In genomic region chr16:17273142-17273561, GRCh38 we compare ENCODE assay signal across 9 cellular contexts.
A peak's percentile ranks its signal among the peaks of the same experiment; 100 is the strongest.
DNase-seq lines count a peak whose midpoint lies in the region; ATAC-seq lines count a peak whose summit lies in the region.
"Had no signal": no experiment of that assay in that cellular context is flagged by ENCODE, and none has a peak within 500 bp of the region (broad histone marks: within the 10 kb centered on the region; RNA-seq: fewer than 3 reads in every experiment).

No MANE protein-coding gene starts in this region.

- no peaks in the 10 kb centered on the region for H3K36me3 ChIP-seq in HAP-1 (replicated peaks)

- CTCF ChIA-PET in activated CD8-positive, alpha-beta T cell treated with anti-CD3 and anti-CD28 coated beads, Interleukin-2, amount 10 ng/mL, durations not matched to agents 7 days and 5 days (lab: Charles Lee) = interaction anchor here (0.6 to 1.7 kb wide), 7 partner anchors 12 to 306 kb away, joined by 3 to 6 read pairs (median 3); no protein-coding TSS in a partner anchor

- H3K27ac Mint-ChIP-seq in activated CD8-positive, alpha-beta T cell treated with anti-CD3 and anti-CD28 coated beads, Interleukin-2, amount 10 ng/mL, durations not matched to agents 7 days and 5 days = peak overlapping the region; percentile 70
- peak overlapping the region; percentile 93 to 97 for H3K27ac Mint-ChIP-seq in stimulated activated naive CD8-positive, alpha-beta T cell treated with anti-CD3 and anti-CD28 coated beads, Interleukin-15, amount 100 ng/mL, for 72 hours
- H3K27ac Mint-ChIP-seq: IgD-negative memory B cell had no signal

- peak; percentile 77 for ATAC-seq in activated CD8-positive, alpha-beta T cell treated with anti-CD3 and anti-CD28 coated beads, Interleukin-2, amount 10 ng/mL, durations not matched to agents 7 days and 5 days
- peak; percentile 98 for ATAC-seq in stimulated activated naive CD8-positive, alpha-beta T cell treated with anti-CD3 and anti-CD28 coated beads, Interleukin-15, amount 100 ng/mL, for 72 hours
- ATAC-seq in HG03280 (IDR thresholded peaks at IDR 0.05; ENCODE audit: unreplicated experiment) (no peak), HG03108 (IDR thresholded peaks at IDR 0.05; ENCODE audit: unreplicated experiment) (no peak)

- peaks cover 69% of the 10 kb centered on the region for H3K4me1 Mint-ChIP-seq in activated CD8-positive, alpha-beta T cell treated with anti-CD3 and anti-CD28 coated beads, Interleukin-2, amount 10 ng/mL, durations not matched to agents 7 days and 5 days (ENCODE audit: low read depth)
- peaks cover 61% of the 10 kb centered on the region for H3K4me1 Mint-ChIP-seq in stimulated activated naive CD8-positive, alpha-beta T cell treated with anti-CD3 and anti-CD28 coated beads, Interleukin-15, amount 100 ng/mL, for 72 hours

- no peaks in the 10 kb centered on the region for H3K4me1 ChIP-seq in HAP-1

- peaks cover 2% of the 10 kb centered on the region for H3K27me3 Mint-ChIP-seq in activated CD8-positive, alpha-beta T cell treated with anti-CD3 and anti-CD28 coated beads, Interleukin-2, amount 10 ng/mL, durations not matched to agents 7 days and 5 days (ENCODE audit: low read depth)
- H3K27me3 Mint-ChIP-seq in stimulated activated naive CD8-positive, alpha-beta T cell treated with anti-CD3 and anti-CD28 coated beads, Interleukin-15, amount 100 ng/mL, for 72 hours = no peaks in the 10 kb centered on the region

- peaks cover 17% of the 10 kb centered on the region for H3K36me3 Mint-ChIP-seq in activated CD8-positive, alpha-beta T cell treated with anti-CD3 and anti-CD28 coated beads, Interleukin-2, amount 10 ng/mL, durations not matched to agents 7 days and 5 days (ENCODE audit: low read depth)

- no peaks in the 10 kb centered on the region for H3K9me3 ChIP-seq in HAP-1

- no peaks in the 10 kb centered on the region for H3K9me3 Mint-ChIP-seq in activated CD8-positive, alpha-beta T cell treated with anti-CD3 and anti-CD28 coated beads, Interleukin-2, amount 10 ng/mL, durations not matched to agents 7 days and 5 days (ENCODE audit: insufficient read depth)
- H3K9me3 Mint-ChIP-seq in stimulated activated naive CD8-positive, alpha-beta T cell treated with anti-CD3 and anti-CD28 coated beads, Interleukin-15, amount 100 ng/mL, for 72 hours = no peaks in the 10 kb centered on the region
- H3K9me3 Mint-ChIP-seq: IgD-negative memory B cell had no signal

- DNase-seq in activated CD8-positive, alpha-beta memory T cell treated with anti-CD3 and anti-CD28 coated beads for 24 hours = peak; percentile 74
- no peak for DNase-seq in activated CD8-positive, alpha-beta memory T cell treated with anti-CD3 and anti-CD28 coated beads, Interleukin-2, amount 50 U/mL, for 4 hours
- DNase-seq in activated CD8-positive, alpha-beta T cell treated with anti-CD3 and anti-CD28 coated beads, Interleukin-2, amount 10 ng/mL, durations not matched to agents 7 days and 5 days = peak; percentile 63
- peak; percentile 80 for DNase-seq in hepatic stellate cell (ENCODE audit: low spot score)
- DNase-seq in stimulated activated naive CD8-positive, alpha-beta T cell treated with anti-CD3 and anti-CD28 coated beads, Interleukin-15, amount 100 ng/mL, for 72 hours = peak; percentile 57 to 71
- DNase-seq in HAP-1 (ENCODE audit: low spot score in 2 of 2) = no peak

- in situ Hi-C loops in HAP-1 (cut with MboI; ENCODE audit: low sequenced_read_pairs) = no loop called here

- POLR2A ChIA-PET in activated CD8-positive, alpha-beta T cell treated with anti-CD3 and anti-CD28 coated beads, Interleukin-2, amount 10 ng/mL, durations not matched to agents 7 days and 5 days (lab: Charles Lee) = interaction anchor here (1.0 kb wide), 1 partner anchor 70 kb away, joined by 3 read pairs; no protein-coding TSS in a partner anchor

- H3K27me3 ChIP-seq in HAP-1 (ENCODE audit: low read depth) = no peaks in the 10 kb centered on the region

- H3K4me3 Mint-ChIP-seq in activated CD8-positive, alpha-beta T cell treated with anti-CD3 and anti-CD28 coated beads, Interleukin-2, amount 10 ng/mL, durations not matched to agents 7 days and 5 days = peak overlapping the region; percentile 10
- peak overlapping the region; percentile 71 to 72 for H3K4me3 Mint-ChIP-seq in stimulated activated naive CD8-positive, alpha-beta T cell treated with anti-CD3 and anti-CD28 coated beads, Interleukin-15, amount 100 ng/mL, for 72 hours
- H3K4me3 Mint-ChIP-seq: IgD-negative memory B cell had no signal

- no peak overlapping the region for H3K4me3 ChIP-seq in HAP-1

Comparison
In these comparisons a context has a peak if more than half of its experiments do, and no peak if none do; other contexts are left out.
1. DNase-seq: peak in activated CD8-positive, alpha-beta memory T cell treated with anti-CD3 and anti-CD28 coated beads for 24 hours (single experiment), activated CD8-positive, alpha-beta T cell treated with anti-CD3 and anti-CD28 coated beads, Interleukin-2, amount 10 ng/mL, durations not matched to agents 7 days and 5 days (single experiment), hepatic stellate cell (single experiment) and stimulated activated naive CD8-positive, alpha-beta T cell treated with anti-CD3 and anti-CD28 coated beads, Interleukin-15, amount 100 ng/mL, for 72 hours (2 of 2); none in activated CD8-positive, alpha-beta memory T cell treated with anti-CD3 and anti-CD28 coated beads, Interleukin-2, amount 50 U/mL, for 4 hours (single experiment) and HAP-1 (0 of 2).
2. ATAC-seq: peak in activated CD8-positive, alpha-beta T cell treated with anti-CD3 and anti-CD28 coated beads, Interleukin-2, amount 10 ng/mL, durations not matched to agents 7 days and 5 days (single experiment) and stimulated activated naive CD8-positive, alpha-beta T cell treated with anti-CD3 and anti-CD28 coated beads, Interleukin-15, amount 100 ng/mL, for 72 hours (single experiment); none in HG03280 (single experiment) and HG03108 (single experiment).